1 cellular context compared by ENCODE assay signal in the genomic region with DNA sequence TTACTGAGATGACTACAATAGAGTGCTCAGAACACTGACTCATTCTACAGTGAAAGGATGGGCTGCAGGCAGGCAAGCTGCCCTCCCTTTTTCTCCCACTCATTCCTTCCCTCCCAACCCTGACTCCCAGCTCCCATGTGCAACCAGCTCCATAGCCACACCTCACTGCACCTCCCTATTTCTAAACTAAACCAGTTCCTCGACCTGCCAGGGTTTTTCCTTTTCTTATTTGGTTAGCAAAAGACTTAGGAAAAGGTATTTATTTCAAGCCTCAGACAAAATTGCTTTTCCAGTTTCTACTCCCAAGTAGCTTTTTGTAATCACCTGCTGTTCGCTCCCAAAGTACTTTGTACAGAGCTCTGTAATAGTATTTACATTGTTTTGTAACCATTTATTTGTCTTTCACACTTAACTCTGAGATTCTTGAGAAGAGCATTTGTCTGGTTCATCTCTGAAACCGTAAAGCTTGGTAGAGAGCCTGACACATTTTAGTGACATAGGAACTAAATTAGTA.
TF ChIP-seq lines count a peak whose summit lies in the region.

No MANE protein-coding gene starts in this region.

TF ChIP-seq in liver, 16 proteins besides CTCF, POLR2A, EP300 and RAD21 (continued from another document):
- TF ChIP-seq, protein P1, sequence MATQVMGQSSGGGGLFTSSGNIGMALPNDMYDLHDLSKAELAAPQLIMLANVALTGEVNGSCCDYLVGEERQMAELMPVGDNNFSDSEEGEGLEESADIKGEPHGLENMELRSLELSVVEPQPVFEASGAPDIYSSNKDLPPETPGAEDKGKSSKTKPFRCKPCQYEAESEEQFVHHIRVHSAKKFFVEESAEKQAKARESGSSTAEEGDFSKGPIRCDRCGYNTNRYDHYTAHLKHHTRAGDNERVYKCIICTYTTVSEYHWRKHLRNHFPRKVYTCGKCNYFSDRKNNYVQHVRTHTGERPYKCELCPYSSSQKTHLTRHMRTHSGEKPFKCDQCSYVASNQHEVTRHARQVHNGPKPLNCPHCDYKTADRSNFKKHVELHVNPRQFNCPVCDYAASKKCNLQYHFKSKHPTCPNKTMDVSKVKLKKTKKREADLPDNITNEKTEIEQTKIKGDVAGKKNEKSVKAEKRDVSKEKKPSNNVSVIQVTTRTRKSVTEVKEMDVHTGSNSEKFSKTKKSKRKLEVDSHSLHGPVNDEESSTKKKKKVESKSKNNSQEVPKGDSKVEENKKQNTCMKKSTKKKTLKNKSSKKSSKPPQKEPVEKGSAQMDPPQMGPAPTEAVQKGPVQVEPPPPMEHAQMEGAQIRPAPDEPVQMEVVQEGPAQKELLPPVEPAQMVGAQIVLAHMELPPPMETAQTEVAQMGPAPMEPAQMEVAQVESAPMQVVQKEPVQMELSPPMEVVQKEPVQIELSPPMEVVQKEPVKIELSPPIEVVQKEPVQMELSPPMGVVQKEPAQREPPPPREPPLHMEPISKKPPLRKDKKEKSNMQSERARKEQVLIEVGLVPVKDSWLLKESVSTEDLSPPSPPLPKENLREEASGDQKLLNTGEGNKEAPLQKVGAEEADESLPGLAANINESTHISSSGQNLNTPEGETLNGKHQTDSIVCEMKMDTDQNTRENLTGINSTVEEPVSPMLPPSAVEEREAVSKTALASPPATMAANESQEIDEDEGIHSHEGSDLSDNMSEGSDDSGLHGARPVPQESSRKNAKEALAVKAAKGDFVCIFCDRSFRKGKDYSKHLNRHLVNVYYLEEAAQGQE (IDR thresholded peaks at IDR 0.05) = no peak
